ENCODE assay signal across 8 cellular contexts in genomic region chr22:25564320-25564978, GRCh38. TPM values are rescaled to one million over a fixed set of nuclear protein-coding genes. Genes with fewer than 3 reads are reported as not detected.
DNase-seq lines count a peak whose midpoint lies in the region; ATAC-seq and TF ChIP-seq lines count a peak whose summit lies in the region.

Gene GRK3, plus strand, starts transcription at chr22:25564675. Its CDS starts 366 bp downstream, at chr22:25565041.

- TF ChIP-seq CTCF in OCI-LY7 (conservative IDR thresholded peaks at IDR 0.05; ENCODE audit: low read length): no peak
- TF ChIP-seq CTCF in foreskin fibroblast (IDR thresholded peaks at IDR 0.05; ENCODE audit: low read depth, low read length): no peak
- no peak for TF ChIP-seq CTCF in testis (IDR thresholded peaks at IDR 0.05)

- no CpG with 5 or more reads among the region's 73 CpGs for WGBS in neuronal stem cell (ENCODE audit: extremely low coverage in 2 of 2, insufficient read length in 2 of 2, insufficient replicate concordance in 1 of 2), 2 donors
- 1% methylated on average over 16 to 66 of the region's 73 CpGs for WGBS in testis, 2 donors

- no peaks in the 10 kb centered on the region for H3K9me3 Mint-ChIP-seq in activated T-helper 17 cell treated with anti-CD3 and anti-CD28 coated beads, Interleukin-2, amount 50 U/mL, for 72 hours

- H2BK120ac ChIP-seq in neuronal stem cell (ENCODE audit: low read depth, low read length): no peak within 1 kb of the TSS

- H3K4me1 ChIP-seq in OCI-LY7 (ENCODE audit: insufficient read depth, low read length, poor library complexity, severe bottlenecking) (peaks cover 52% of the 10 kb centered on the region), neuronal stem cell (ENCODE audit: control insufficient read depth in 2 of 2, insufficient read depth in 1 of 2, low read depth in 1 of 2, low read length in 2 of 2) (peaks cover 8 to 24% of the 10 kb centered on the region in 2 donors), testis (peaks cover 4% of the 10 kb centered on the region)

- H2BK5ac ChIP-seq in neuronal stem cell (ENCODE audit: low read length): peak within 1 kb of the TSS; percentile 66

- H3K14ac ChIP-seq in neuronal stem cell (ENCODE audit: low read length): peak within 1 kb of the TSS; percentile 56

- DNase-seq in NCI-H1436 (lab: John Stamatoyannopoulos, UW) (peak; percentile 49), NCI-H1436 treated with DMSO at 0.1 percent for 48 hours (lab: John Stamatoyannopoulos, UW) (no peak), OCI-LY7 (ENCODE audit: low spot score) (peak; percentile 77), foreskin fibroblast (peak; percentile 53 to 79), neuronal stem cell (ENCODE audit: low spot score) (peak; percentile 78), testis (peak; percentile 77)

- H2AK5ac ChIP-seq in neuronal stem cell (ENCODE audit: low read depth, low read length): peak within 1 kb of the TSS; percentile 8

- H3K27ac ChIP-seq in OCI-LY7 (ENCODE audit: low read depth, low read length, poor library complexity, severe bottlenecking) (peak within 1 kb of the TSS; percentile 81), neuronal stem cell (replicated peaks; ENCODE audit: low read length) (no peak within 1 kb of the TSS), testis (peak within 1 kb of the TSS; percentile 49 to 64)

- H3K4ac ChIP-seq in neuronal stem cell (ENCODE audit: low read length): no peak within 1 kb of the TSS

- H3K79me1 ChIP-seq in neuronal stem cell (ENCODE audit: low read depth, low read length): peaks cover 2% of the 10 kb centered on the region

- no peaks in the 10 kb centered on the region for H3K9me2 ChIP-seq in OCI-LY7 (ENCODE audit: insufficient read depth, low read length)

- ATAC-seq in HG03135 (IDR thresholded peaks at IDR 0.05; ENCODE audit: unreplicated experiment): peak; percentile 32
- ATAC-seq in activated T-helper 17 cell treated with anti-CD3 and anti-CD28 coated beads, Interleukin-2, amount 50 U/mL, for 72 hours (replicated peaks): peak; percentile 81

- peak within 1 kb of the TSS; percentile 48 for H3K27ac Mint-ChIP-seq in activated T-helper 17 cell treated with anti-CD3 and anti-CD28 coated beads, Interleukin-2, amount 50 U/mL, for 72 hours

- H2BK12ac ChIP-seq in neuronal stem cell (ENCODE audit: low read length): no peak within 1 kb of the TSS

- CTCF ChIA-PET in OCI-LY7 (lab: Charles Lee; ENCODE audit: unreplicated experiment): interaction anchor here (0.6 kb wide), 1 partner anchor 10 kb away, joined by 3 read pairs; no protein-coding TSS in a partner anchor

- H3K4me2 ChIP-seq in OCI-LY7 (ENCODE audit: low read length) (peak within 1 kb of the TSS; percentile 99), neuronal stem cell (ENCODE audit: insufficient read depth, low read length, poor library complexity, severe bottlenecking) (peak within 1 kb of the TSS; percentile 91)

- H3K23ac ChIP-seq in neuronal stem cell (ENCODE audit: low read depth, low read length, poor library complexity): peak within 1 kb of the TSS; percentile 55

- peaks cover 37% of the 10 kb centered on the region for H3K27me3 Mint-ChIP-seq in activated T-helper 17 cell treated with anti-CD3 and anti-CD28 coated beads, Interleukin-2, amount 50 U/mL, for 72 hours

- no peak for TF ChIP-seq POLR2A in testis (IDR thresholded peaks at IDR 0.05)

- no peak within 1 kb of the TSS for H4K8ac ChIP-seq in neuronal stem cell (ENCODE audit: low read depth, low read length)

- intact Hi-C loops in OCI-LY7 (cut with micrococcal nuclease; ENCODE audit: unreplicated experiment) (no loop called here), testis (cut with DNase I; ENCODE audit: low total_unique reads) (no loop called here)

- H4K91ac ChIP-seq in neuronal stem cell (ENCODE audit: low read depth, low read length, poor library complexity): no peak within 1 kb of the TSS

- POLR2A ChIA-PET in OCI-LY7 (lab: Charles Lee): interaction anchor here (0.6 to 1.3 kb wide), 4 partner anchors 20 to 1097 kb away, joined by 3 to 5 read pairs (median 4); no protein-coding TSS in a partner anchor

- H3K4me3 Mint-ChIP-seq in activated T-helper 17 cell treated with anti-CD3 and anti-CD28 coated beads, Interleukin-2, amount 50 U/mL, for 72 hours: peak within 1 kb of the TSS; percentile 81

- H2AFZ ChIP-seq in OCI-LY7 (ENCODE audit: low read length): peak within 1 kb of the TSS; percentile 89
- H2AFZ ChIP-seq in neuronal stem cell (ENCODE audit: low read length): peak within 1 kb of the TSS; percentile 96

- no peaks in the 10 kb centered on the region for H4K20me1 ChIP-seq in OCI-LY7 (ENCODE audit: insufficient read depth, low read length)

- H2BK15ac ChIP-seq in neuronal stem cell (ENCODE audit: low read length): peak within 1 kb of the TSS; percentile 45

- H3K36me3 ChIP-seq in OCI-LY7 (ENCODE audit: insufficient read depth, low read length) (no peaks in the 10 kb centered on the region), neuronal stem cell (replicated peaks in 1 of 2; ENCODE audit: control insufficient read depth in 2 of 2, insufficient read depth in 2 of 2, low read length in 2 of 2) (no peaks in the 10 kb centered on the region), testis (ENCODE audit: low read depth, missing control alignments) (no peaks in the 10 kb centered on the region)

- H3K4me3 ChIP-seq in OCI-LY7 (ENCODE audit: low read depth, low read length, poor library complexity, severe bottlenecking): peak within 1 kb of the TSS; percentile 96
- peak within 1 kb of the TSS; percentile 41 to 59 for H3K4me3 ChIP-seq in foreskin fibroblast (ENCODE audit: low read depth in 1 of 2, low read length in 2 of 2)
- H3K4me3 ChIP-seq in neuronal stem cell (ENCODE audit: low read length in 2 of 2): peak within 1 kb of the TSS; percentile 62 to 95
- peak within 1 kb of the TSS; percentile 74 to 82 for H3K4me3 ChIP-seq in testis

- BruUV-seq in OCI-LY7 (replicated peaks; lab: Mats Ljungman, UMichigan): no TSS peak

- peaks cover 6% of the 10 kb centered on the region for H3K36me3 Mint-ChIP-seq in activated T-helper 17 cell treated with anti-CD3 and anti-CD28 coated beads, Interleukin-2, amount 50 U/mL, for 72 hours (ENCODE audit: low read depth)

- H3K79me2 ChIP-seq in OCI-LY7 (ENCODE audit: insufficient read depth, low read depth, low read length): peaks cover 44% of the 10 kb centered on the region

- peaks cover 0 to 5% (median 0%) of the 10 kb centered on the region in 3 experiments for H3K27me3 ChIP-seq in neuronal stem cell (ENCODE audit: control insufficient read depth in 3 of 3, insufficient read depth in 3 of 3, low read depth in 1 of 3, low read length in 3 of 3)
- H3K27me3 ChIP-seq in testis: no peaks in the 10 kb centered on the region

- H3K4me1 Mint-ChIP-seq in activated T-helper 17 cell treated with anti-CD3 and anti-CD28 coated beads, Interleukin-2, amount 50 U/mL, for 72 hours: peaks cover 20% of the 10 kb centered on the region

- peak within 1 kb of the TSS; percentile 85 for H3K9ac ChIP-seq in neuronal stem cell (ENCODE audit: low read depth, low read length, poor library complexity)

- peak within 1 kb of the TSS; percentile 91 for H3K18ac ChIP-seq in neuronal stem cell (ENCODE audit: low read length)

- H3K9me3 ChIP-seq in OCI-LY7 (ENCODE audit: low read length): no peaks in the 10 kb centered on the region
- no peaks in the 10 kb centered on the region for H3K9me3 ChIP-seq in neuronal stem cell (replicated peaks in 1 of 2; ENCODE audit: control insufficient read depth in 2 of 2, insufficient read depth in 1 of 2, low read depth in 1 of 2, low read length in 2 of 2)
- no peaks in the 10 kb centered on the region for H3K9me3 ChIP-seq in testis

RNA-seq across cellular contexts. Expression of gene GRK3, which starts in this region (rescaled TPM):
- 11.1 and 14.2 TPM in 2 replicates for total RNA-seq in OCI-LY7 (2014; rRNA removed; shearing (Covaris generic))
- 39.3 and 39.5 TPM in 2 replicates for total RNA-seq in OCI-LY7 (2022)
- total RNA-seq in activated T-helper 17 cell treated with anti-CD3 and anti-CD28 coated beads, Interleukin-2, amount 50 U/mL, for 72 hours: 10 to 100 TPM in 1 of 2 donors, 1 to 10 TPM in 1; 5.8 to 27.2 TPM
- polyA plus RNA-seq in neuronal stem cell (2013, experiment 1 of 2): 13.5 TPM
- 13.4 TPM for polyA plus RNA-seq in neuronal stem cell (2013, experiment 2 of 2)
- total RNA-seq in testis: 10 to 100 TPM; 10.9 to 12.8 TPM
- 46.0 TPM for polyA plus RNA-seq in testis (ENCODE audit: insufficient read depth, low read depth, low replicate concordance)
